ENCODE assay signal across 22 cellular contexts in genomic region chr1:10864776-10865175, GRCh38.
"Had no signal": no experiment of that assay in that cellular context is flagged by ENCODE, and none has a peak within 500 bp of the region (broad histone marks: within the 10 kb centered on the region; RNA-seq: fewer than 3 reads in every experiment).

No MANE protein-coding gene starts in this region.

- ATAC-seq: activated T-cell treated with anti-CD3 and anti-CD28 coated beads, Interleukin-2, amount 50 U/mL, for 4 hours; body of pancreas; T-helper 17 cell; WTC11 had no signal

- H3K36me3 Mint-ChIP-seq: activated naive CD4-positive, alpha-beta T cell treated with anti-CD3 and anti-CD28 coated beads, Interleukin-2, amount 10 ng/mL, durations not matched to agents 7 days and 5 days; activated naive CD8-positive, alpha-beta T cell treated with anti-CD3 and anti-CD28 coated beads, Interleukin-2, amount 10 ng/mL, durations not matched to agents 7 days and 5 days; WTC11 had no signal

- H3K9me3 Mint-ChIP-seq: activated naive CD4-positive, alpha-beta T cell treated with anti-CD3 and anti-CD28 coated beads, Interleukin-2, amount 10 ng/mL, durations not matched to agents 7 days and 5 days; activated naive CD8-positive, alpha-beta T cell treated with anti-CD3 and anti-CD28 coated beads, Interleukin-2, amount 10 ng/mL, durations not matched to agents 7 days and 5 days; activated T-cell treated with anti-CD3 and anti-CD28 coated beads, Interleukin-2, amount 50 U/mL, for 4 hours; WTC11 had no signal

- H3K27me3 ChIP-seq: body of pancreas had no signal

- H3K36me3 ChIP-seq: ascending aorta had no signal

- H3K4me3 Mint-ChIP-seq: activated naive CD4-positive, alpha-beta T cell treated with anti-CD3 and anti-CD28 coated beads, Interleukin-2, amount 10 ng/mL, durations not matched to agents 7 days and 5 days; activated naive CD8-positive, alpha-beta T cell treated with anti-CD3 and anti-CD28 coated beads, Interleukin-2, amount 10 ng/mL, durations not matched to agents 7 days and 5 days; activated T-cell treated with anti-CD3 and anti-CD28 coated beads, Interleukin-2, amount 50 U/mL, for 4 hours; WTC11 had no signal

- H3K9me3 ChIP-seq: ascending aorta, body of pancreas had no signal

- DNase-seq: activated CD4-positive, alpha-beta T cell treated with anti-CD3 and anti-CD28 coated beads for 48 hours; activated CD4-positive, alpha-beta T cell treated with anti-CD3 and anti-CD28 coated beads, Interleukin-2, amount 50 U/mL, for 4 hours; activated CD4-positive, CD25-positive, alpha-beta regulatory T cell treated with anti-CD3 and anti-CD28 coated beads, Interleukin-2, amount 50 U/mL, for 72 hours; activated gamma-delta T cell; activated naive CD4-positive, alpha-beta T cell treated with anti-CD3 and anti-CD28 coated beads, Interleukin-2, amount 10 ng/mL, durations not matched to agents 7 days and 5 days; activated naive CD8-positive, alpha-beta T cell treated with anti-CD3 and anti-CD28 coated beads, Interleukin-2, amount 10 ng/mL, durations not matched to agents 7 days and 5 days; activated T-cell treated with anti-CD3 and anti-CD28 coated beads, Interleukin-2, amount 50 U/mL, for 4 hours; body of pancreas; Kasumi-1; KBM-7; NCI-H1048; NCI-H146; NCI-H187 treated with DMSO at 0.1 percent for 48 hours; NCI-H2171; NCI-H226; NCI-H510A; NCI-H526 treated with DMSO at 0.1 percent for 48 hours; SIG-M5; T-helper 17 cell; T-helper 9 cell had no signal

- H3K27ac Mint-ChIP-seq: activated naive CD4-positive, alpha-beta T cell treated with anti-CD3 and anti-CD28 coated beads, Interleukin-2, amount 10 ng/mL, durations not matched to agents 7 days and 5 days; activated naive CD8-positive, alpha-beta T cell treated with anti-CD3 and anti-CD28 coated beads, Interleukin-2, amount 10 ng/mL, durations not matched to agents 7 days and 5 days; T-helper 17 cell; WTC11 had no signal

- H3K4me3 ChIP-seq: ascending aorta, body of pancreas had no signal

- H3K27ac ChIP-seq: ascending aorta, body of pancreas had no signal
